In genomic region chr16:79811541-79811940, GRCh38 we compare ENCODE assay signal across 18 cellular contexts.
DNase-seq lines count a peak whose midpoint lies in the region; ATAC-seq and TF ChIP-seq lines count a peak whose summit lies in the region.
"Had no signal": no experiment of that assay in that cellular context is flagged by ENCODE, and none has a peak within 500 bp of the region (broad histone marks: within the 10 kb centered on the region; RNA-seq: fewer than 3 reads in every experiment).

No MANE protein-coding gene starts in this region.

- no peak overlapping the region for H3K4me3 ChIP-seq in epithelial cell of esophagus (ENCODE audit: low read length)
- H3K4me3 ChIP-seq: A549 had no signal

- no peak for ATAC-seq in HG02973 (IDR thresholded peaks at IDR 0.05; ENCODE audit: unreplicated experiment)
- no peak for ATAC-seq in HG03571 (IDR thresholded peaks at IDR 0.05; ENCODE audit: unreplicated experiment)
- ATAC-seq: A549 had no signal

- peak; percentile 23 for DNase-seq in Daoy (ENCODE audit: low read depth)
- peak; percentile 6 for DNase-seq in RPMI7951 (ENCODE audit: low read depth)
- peak; percentile 86 for DNase-seq in epithelial cell of esophagus (ENCODE audit: low read depth)
- peak; percentile 70 for DNase-seq in kidney tubule cell (ENCODE audit: low spot score)
- no peak for DNase-seq in SHP77 treated with DMSO at 0.1 percent for 48 hours (lab: John Stamatoyannopoulos, UW)
- no peak for DNase-seq in NK-92 (lab: John Stamatoyannopoulos, UW; ENCODE audit: unreplicated experiment)
- DNase-seq: Caco-2, DMS153, H9, Karpas-422, NCI-H187, NCI-H2171, NCI-H446, NCI-H69, SHP77 had no signal

- TF ChIP-seq CTCF in epithelial cell of esophagus (IDR thresholded peaks at IDR 0.05; ENCODE audit: insufficient read depth, low read depth, low read length, missing control alignments) = no peak

Comparison
In these comparisons a context has a peak if more than half of its experiments do, and no peak if none do; other contexts are left out.
1. DNase-seq: peak in Daoy (single experiment), RPMI7951 (single experiment), epithelial cell of esophagus (single experiment) and kidney tubule cell (single experiment); none in SHP77 treated with DMSO at 0.1 percent for 48 hours (single experiment) and NK-92 (single experiment).